In genomic region chr15:62889734-62890505, GRCh38 we compare ENCODE assay signal across 3 cellular contexts.
A peak's percentile ranks its signal among the peaks of the same experiment; 100 is the strongest.
TF ChIP-seq lines count a peak whose summit lies in the region.

No MANE protein-coding gene starts in this region.

TF ChIP-seq in liver, 16 proteins besides CTCF, POLR2A, EP300 and RAD21:
- TF ChIP-seq FOXA2 (IDR thresholded peaks at IDR 0.05) (no peak), ZBTB33 (IDR thresholded peaks at IDR 0.05) (no peak), HNF4G (IDR thresholded peaks at IDR 0.05) (no peak), MAX (IDR thresholded peaks at IDR 0.05) (peak; percentile 71), YY1 (IDR thresholded peaks at IDR 0.05) (no peak), TAF1 (conservative IDR thresholded peaks at IDR 0.05) (no peak), SP1 (IDR thresholded peaks at IDR 0.05) (no peak), GABPA (IDR thresholded peaks at IDR 0.05 in 1 of 2, conservative IDR thresholded peaks at IDR 0.05 in 1 of 2) (no peak), NR2F2 (IDR thresholded peaks at IDR 0.05) (no peak), HNF4A (conservative IDR thresholded peaks at IDR 0.05) (peak in 1 of 2 donors; percentile 22), REST (IDR thresholded peaks at IDR 0.05) (no peak), FOXA1 (IDR thresholded peaks at IDR 0.05) (no peak), EGR1 (IDR thresholded peaks at IDR 0.05; ENCODE audit: low read depth in 2 of 2) (no peak), ATF3 (IDR thresholded peaks at IDR 0.05) (no peak), JUND (IDR thresholded peaks at IDR 0.05) (peak in 1 of 2 donors; percentile 86), RXRA (IDR thresholded peaks at IDR 0.05) (peak in 1 of 2 donors; percentile 27)

TF ChIP-seq in HepG2, 621 proteins besides CTCF, POLR2A, EP300 and RAD21:
- TF ChIP-seq ZNF121 (CRISPR knock-in tag; IDR thresholded peaks at IDR 0.05) (no peak), ZNF225 (CRISPR knock-in tag; IDR thresholded peaks at IDR 0.05) (no peak), ZNF24 (IDR thresholded peaks at IDR 0.05) (no peak), PAX8 (CRISPR knock-in tag; IDR thresholded peaks at IDR 0.05; ENCODE audit: borderline replicate concordance) (no peak), ZNF678 (CRISPR knock-in tag; IDR thresholded peaks at IDR 0.05) (no peak), ZNF770 (CRISPR knock-in tag; IDR thresholded peaks at IDR 0.05) (no peak), ZNF12 (CRISPR knock-in tag; IDR thresholded peaks at IDR 0.05) (no peak), ZSCAN12 (CRISPR knock-in tag; IDR thresholded peaks at IDR 0.05) (no peak), KLF9 (CRISPR knock-in tag; IDR thresholded peaks at IDR 0.05; ENCODE audit: low read depth) (no peak)

TF ChIP-seq in endothelial cell of umbilical vein, 7 proteins besides CTCF, POLR2A, EP300 and RAD21:
- no peak for TF ChIP-seq MAX (IDR thresholded peaks at IDR 0.05; ENCODE audit: insufficient read depth, insufficient read length)
- TF ChIP-seq JUN (IDR thresholded peaks at IDR 0.05; ENCODE audit: borderline replicate concordance, insufficient read depth, insufficient read length, low read depth): peak; percentile 56
- peak; percentile 20 for TF ChIP-seq GATA2 (IDR thresholded peaks at IDR 0.05; ENCODE audit: insufficient read depth, insufficient read length, low read depth, low read length)
